In the genomic region with DNA sequence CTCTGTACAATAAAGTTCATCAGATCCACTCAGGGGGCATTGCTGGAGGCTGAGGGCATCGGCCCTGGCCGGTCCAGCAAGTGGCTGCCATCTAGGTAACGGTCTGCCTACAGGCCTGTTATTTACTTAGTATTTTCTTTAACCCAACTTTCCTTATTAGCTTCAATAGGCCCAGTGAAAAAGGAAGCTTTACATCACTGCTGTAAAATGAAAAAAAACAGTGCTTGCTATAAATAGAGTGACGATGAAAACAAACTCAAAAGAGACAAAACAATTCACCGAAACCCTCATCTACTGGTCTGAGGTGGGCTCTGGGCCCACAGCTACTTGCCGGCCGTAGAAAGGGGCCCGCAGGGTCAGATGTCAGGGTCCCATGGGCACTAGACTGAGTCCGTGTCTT, we compare ENCODE assay signal across 17 cellular contexts.
A peak's percentile ranks its signal among the peaks of the same experiment; 100 is the strongest.
DNase-seq lines count a peak whose midpoint lies in the region; ATAC-seq and TF ChIP-seq lines count a peak whose summit lies in the region.
"Had no signal": no experiment of that assay in that cellular context is flagged by ENCODE, and none has a peak within 500 bp of the region (broad histone marks: within the 10 kb centered on the region; RNA-seq: fewer than 3 reads in every experiment).

No MANE protein-coding gene starts in this region.

- no peaks in the 10 kb centered on the region for H3K27me3 Mint-ChIP-seq in stimulated activated naive B cell treated with anti-CD40 and anti-IgM and Interleukin-4, amounts not matched to agents 10 μg/mL and 1 μg/mL and 100 μg/mL, for 72 hours
- H3K27me3 Mint-ChIP-seq in activated naive CD8-positive, alpha-beta T cell treated with anti-CD3 and anti-CD28 coated beads for 36 hours: no peaks in the 10 kb centered on the region
- H3K27me3 Mint-ChIP-seq: CD4-positive, alpha-beta memory T cell had no signal

- H3K36me3 Mint-ChIP-seq in stimulated activated naive B cell treated with anti-CD40 and anti-IgM and Interleukin-4, amounts not matched to agents 10 μg/mL and 1 μg/mL and 100 μg/mL, for 72 hours: peaks cover 10 to 13% of the 10 kb centered on the region in 2 donors
- H3K36me3 Mint-ChIP-seq in activated naive CD8-positive, alpha-beta T cell treated with anti-CD3 and anti-CD28 coated beads for 36 hours: no peaks in the 10 kb centered on the region

- CTCF ChIA-PET in OCI-LY7 (lab: Charles Lee; ENCODE audit: unreplicated experiment): no interaction called here

- peak overlapping the region in 1 of 2 donors; percentile 51 for H3K4me3 Mint-ChIP-seq in stimulated activated naive B cell treated with anti-CD40 and anti-IgM and Interleukin-4, amounts not matched to agents 10 μg/mL and 1 μg/mL and 100 μg/mL, for 72 hours
- H3K4me3 Mint-ChIP-seq in activated naive CD8-positive, alpha-beta T cell treated with anti-CD3 and anti-CD28 coated beads for 36 hours: no peak overlapping the region
- H3K4me3 Mint-ChIP-seq: CD4-positive, alpha-beta memory T cell had no signal

- no peaks in the 10 kb centered on the region for H4K20me1 ChIP-seq in OCI-LY7 (ENCODE audit: insufficient read depth, low read length)

- no peak overlapping the region for H3K4me3 ChIP-seq in OCI-LY7 (ENCODE audit: low read depth, low read length, poor library complexity, severe bottlenecking)
- H3K4me3 ChIP-seq: GM23248 had no signal

- no peak overlapping the region for H3K27ac ChIP-seq in OCI-LY7 (ENCODE audit: low read depth, low read length, poor library complexity, severe bottlenecking)
- H3K27ac ChIP-seq: GM23248, RWPE1 had no signal

- H3K9me3 Mint-ChIP-seq in stimulated activated naive B cell treated with anti-CD40 and anti-IgM and Interleukin-4, amounts not matched to agents 10 μg/mL and 1 μg/mL and 100 μg/mL, for 72 hours: no peaks in the 10 kb centered on the region
- no peaks in the 10 kb centered on the region for H3K9me3 Mint-ChIP-seq in activated naive CD8-positive, alpha-beta T cell treated with anti-CD3 and anti-CD28 coated beads for 36 hours
- H3K9me3 Mint-ChIP-seq: CD4-positive, alpha-beta memory T cell had no signal

- intact Hi-C loops in OCI-LY7 (cut with micrococcal nuclease; ENCODE audit: unreplicated experiment): no loop called here

- BruUV-seq in OCI-LY7 (replicated peaks; lab: Mats Ljungman, UMichigan): no TSS peak

- peak overlapping the region; percentile 71 for H3K27ac Mint-ChIP-seq in stimulated activated naive B cell treated with anti-CD40 and anti-IgM and Interleukin-4, amounts not matched to agents 10 μg/mL and 1 μg/mL and 100 μg/mL, for 72 hours
- H3K27ac Mint-ChIP-seq in activated naive CD8-positive, alpha-beta T cell treated with anti-CD3 and anti-CD28 coated beads for 36 hours: no peak overlapping the region

- ATAC-seq in stimulated activated naive B cell treated with anti-CD40 and anti-IgM and Interleukin-4, amounts not matched to agents 10 μg/mL and 1 μg/mL and 100 μg/mL, for 72 hours (replicated peaks): peak; percentile 14 to 51
- ATAC-seq in GM21390 (IDR thresholded peaks at IDR 0.05; ENCODE audit: unreplicated experiment): no peak
- ATAC-seq: HCT116 had no signal

- no peak overlapping the region for H2AFZ ChIP-seq in OCI-LY7 (ENCODE audit: low read length)
- H2AFZ ChIP-seq: GM23248 had no signal

- H3K79me2 ChIP-seq in OCI-LY7 (ENCODE audit: insufficient read depth, low read depth, low read length): no peaks in the 10 kb centered on the region

- peaks cover 29 to 48% of the 10 kb centered on the region in 2 donors for H3K4me1 Mint-ChIP-seq in stimulated activated naive B cell treated with anti-CD40 and anti-IgM and Interleukin-4, amounts not matched to agents 10 μg/mL and 1 μg/mL and 100 μg/mL, for 72 hours
- H3K4me1 Mint-ChIP-seq in activated naive CD8-positive, alpha-beta T cell treated with anti-CD3 and anti-CD28 coated beads for 36 hours: peaks cover 2% of the 10 kb centered on the region

- peak overlapping the region; percentile 23; the same call in 1 of the 2 replicates for H3K4me2 ChIP-seq in OCI-LY7 (ENCODE audit: low read length)

- H3K9me3 ChIP-seq in OCI-LY7 (ENCODE audit: low read length): no peaks in the 10 kb centered on the region

- no peaks in the 10 kb centered on the region for H3K36me3 ChIP-seq in OCI-LY7 (ENCODE audit: insufficient read depth, low read length)

- H3K9me2 ChIP-seq in OCI-LY7 (ENCODE audit: insufficient read depth, low read length): no peaks in the 10 kb centered on the region

- peaks cover 13% of the 10 kb centered on the region for H3K4me1 ChIP-seq in OCI-LY7 (ENCODE audit: insufficient read depth, low read length, poor library complexity, severe bottlenecking)

- no peak for TF ChIP-seq CTCF in GM20000 (IDR thresholded peaks at IDR 0.05; ENCODE audit: extremely low read depth, missing control alignments)
- TF ChIP-seq CTCF in OCI-LY7 (conservative IDR thresholded peaks at IDR 0.05; ENCODE audit: low read length): no peak

- POLR2A ChIA-PET in OCI-LY7 (lab: Charles Lee): no interaction called here

- DNase-seq in GM20000 (ENCODE audit: low spot score): peak; percentile 69
- DNase-seq in OCI-LY7 (ENCODE audit: low spot score): peak; percentile 13
- DNase-seq in germinal center (ENCODE audit: low spot score): peak; percentile 27
- no peak for DNase-seq in stimulated activated naive B cell treated with anti-CD40 and anti-IgM and Interleukin-4, amounts not matched to agents 10 μg/mL and 1 μg/mL and 100 μg/mL, for 72 hours
- no peak for DNase-seq in DMS79 (lab: John Stamatoyannopoulos, UW)
- no peak for DNase-seq in activated naive CD8-positive, alpha-beta T cell treated with anti-CD3 and anti-CD28 coated beads for 36 hours
- DNase-seq: GM23248; MV-4-11; NCI-H1417 treated with DMSO at 0.1 percent for 48 hours; NCI-H1930; NCI-H2171; NCI-H446; NK-92 treated with Interleukin-12 subunit alpha and Interleukin-12 subunit beta, amount 100 ng/mL, for 24 hours had no signal

Comparison
In these comparisons a context has a peak if more than half of its experiments do, and no peak if none do; other contexts are left out.
1. DNase-seq: peak in GM20000 (single experiment), OCI-LY7 (single experiment) and germinal center (single experiment); none in stimulated activated naive B cell treated with anti-CD40 and anti-IgM and Interleukin-4, amounts not matched to agents 10 μg/mL and 1 μg/mL and 100 μg/mL, for 72 hours (single experiment), DMS79 (single experiment) and activated naive CD8-positive, alpha-beta T cell treated with anti-CD3 and anti-CD28 coated beads for 36 hours (single experiment).